8 cellular contexts compared by ENCODE assay signal in the genomic region with DNA sequence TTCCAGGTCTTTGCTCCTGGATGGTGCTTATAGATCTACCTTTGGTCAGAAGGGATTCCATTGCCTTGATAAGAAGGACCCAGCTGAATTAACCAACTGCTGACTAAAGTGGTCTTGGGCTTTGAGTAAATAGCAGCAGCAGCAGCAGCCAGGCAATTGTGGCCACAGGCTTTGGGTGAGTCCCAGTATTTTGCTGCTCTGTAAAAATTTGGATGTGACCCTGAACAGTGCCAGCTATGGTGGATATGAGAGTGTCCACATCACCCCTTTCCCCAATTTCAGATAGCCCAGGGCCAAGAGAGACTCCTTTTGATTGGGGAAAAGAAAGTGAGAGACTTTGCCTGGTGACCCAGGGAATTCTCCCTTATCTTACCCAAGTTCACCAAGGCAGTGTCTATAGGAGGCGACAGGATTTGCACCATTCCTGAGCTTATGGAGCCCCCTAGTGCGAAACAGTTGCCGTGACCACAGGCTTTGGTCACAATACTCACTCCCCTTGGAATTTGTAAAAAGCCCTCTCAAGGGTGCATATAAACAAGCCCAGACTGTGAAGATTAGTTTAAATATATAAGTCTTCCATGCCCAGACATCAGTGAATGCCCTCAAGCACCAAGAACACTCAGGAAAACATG.
A peak's percentile ranks its signal among the peaks of the same experiment; 100 is the strongest.
DNase-seq lines count a peak whose midpoint lies in the region; ATAC-seq and TF ChIP-seq lines count a peak whose summit lies in the region.

No MANE protein-coding gene starts in this region.

- no peak overlapping the region for H3K27ac Mint-ChIP-seq in activated naive CD8-positive, alpha-beta T cell treated with anti-CD3 and anti-CD28 coated beads, Interleukin-2, amount 50 U/mL, for 24 hours
- no peak overlapping the region for H3K27ac Mint-ChIP-seq in activated naive CD8-positive, alpha-beta T cell treated with anti-CD3 and anti-CD28 coated beads for 36 hours
- H3K27ac Mint-ChIP-seq in glutamatergic neuron (ENCODE audit: unreplicated experiment): no peak overlapping the region

- H3K4me1 Mint-ChIP-seq in activated naive CD8-positive, alpha-beta T cell treated with anti-CD3 and anti-CD28 coated beads, Interleukin-2, amount 50 U/mL, for 24 hours: no peaks in the 10 kb centered on the region
- no peaks in the 10 kb centered on the region for H3K4me1 Mint-ChIP-seq in activated naive CD8-positive, alpha-beta T cell treated with anti-CD3 and anti-CD28 coated beads for 36 hours
- no peaks in the 10 kb centered on the region for H3K4me1 Mint-ChIP-seq in glutamatergic neuron (ENCODE audit: low read depth, unreplicated experiment)

- 19% methylated on average over 3 of the region's 3 CpGs for WGBS in esophagus muscularis mucosa

- no peaks in the 10 kb centered on the region for H3K9me3 ChIP-seq in RWPE2 (ENCODE audit: severe bottlenecking)
- H3K9me3 ChIP-seq in esophagus muscularis mucosa: no peaks in the 10 kb centered on the region

- no peaks in the 10 kb centered on the region for H3K4me1 ChIP-seq in RWPE2 (ENCODE audit: insufficient read depth, poor library complexity, severe bottlenecking)
- no peaks in the 10 kb centered on the region for H3K4me1 ChIP-seq in esophagus muscularis mucosa

- H3K27ac ChIP-seq in RWPE2 (ENCODE audit: poor library complexity, severe bottlenecking): no peak overlapping the region
- H3K27ac ChIP-seq in esophagus muscularis mucosa (replicated peaks in 1 of 4): no peak overlapping the region

- no peak overlapping the region for H3K4me3 Mint-ChIP-seq in activated naive CD8-positive, alpha-beta T cell treated with anti-CD3 and anti-CD28 coated beads, Interleukin-2, amount 50 U/mL, for 24 hours
- no peak overlapping the region for H3K4me3 Mint-ChIP-seq in activated naive CD8-positive, alpha-beta T cell treated with anti-CD3 and anti-CD28 coated beads for 36 hours
- no peak overlapping the region for H3K4me3 Mint-ChIP-seq in glutamatergic neuron (ENCODE audit: unreplicated experiment)

- no peak for TF ChIP-seq EP300 in esophagus muscularis mucosa (IDR thresholded peaks at IDR 0.05)

- H3K27me3 ChIP-seq in RWPE2 (ENCODE audit: insufficient read depth, poor library complexity, severe bottlenecking): no peaks in the 10 kb centered on the region
- no peaks in the 10 kb centered on the region for H3K27me3 ChIP-seq in esophagus muscularis mucosa

- peak; percentile 8 for DNase-seq in activated naive CD8-positive, alpha-beta T cell treated with anti-CD3 and anti-CD28 coated beads, Interleukin-2, amount 50 U/mL, for 24 hours
- no peak for DNase-seq in activated naive CD8-positive, alpha-beta T cell treated with anti-CD3 and anti-CD28 coated beads for 36 hours
- no peak for DNase-seq in RWPE2 (ENCODE audit: low spot score)
- peak; percentile 70 for DNase-seq in glutamatergic neuron
- DNase-seq in superior temporal gyrus (ENCODE audit: extremely low spot score): no peak
- DNase-seq in epidermal melanocyte (ENCODE audit: insufficient read length, low spot score): no peak
- no peak for DNase-seq in esophagus muscularis mucosa (ENCODE audit: extremely low spot score)

- ATAC-seq in activated naive CD8-positive, alpha-beta T cell treated with anti-CD3 and anti-CD28 coated beads, Interleukin-2, amount 50 U/mL, for 24 hours: peak; percentile 28
- peak; percentile 56 for ATAC-seq in HG03175 (IDR thresholded peaks at IDR 0.05; ENCODE audit: unreplicated experiment)
- ATAC-seq in RWPE2 (ENCODE audit: low read depth): peak; percentile 84

- TF ChIP-seq POLR2A in esophagus muscularis mucosa (IDR thresholded peaks at IDR 0.05; ENCODE audit: low read depth): no peak

- H3K36me3 Mint-ChIP-seq in activated naive CD8-positive, alpha-beta T cell treated with anti-CD3 and anti-CD28 coated beads, Interleukin-2, amount 50 U/mL, for 24 hours (ENCODE audit: low read depth): no peaks in the 10 kb centered on the region
- H3K36me3 Mint-ChIP-seq in activated naive CD8-positive, alpha-beta T cell treated with anti-CD3 and anti-CD28 coated beads for 36 hours: no peaks in the 10 kb centered on the region
- no peaks in the 10 kb centered on the region for H3K36me3 Mint-ChIP-seq in glutamatergic neuron (ENCODE audit: unreplicated experiment)

- intact Hi-C loops in esophagus muscularis mucosa (cut with DNase I): no loop called here

- peaks cover 10% of the 10 kb centered on the region for H3K9me3 Mint-ChIP-seq in activated naive CD8-positive, alpha-beta T cell treated with anti-CD3 and anti-CD28 coated beads, Interleukin-2, amount 50 U/mL, for 24 hours
- H3K9me3 Mint-ChIP-seq in activated naive CD8-positive, alpha-beta T cell treated with anti-CD3 and anti-CD28 coated beads for 36 hours: peaks cover 8% of the 10 kb centered on the region
- H3K9me3 Mint-ChIP-seq in glutamatergic neuron (ENCODE audit: unreplicated experiment): no peaks in the 10 kb centered on the region

- TF ChIP-seq CTCF in RWPE2 (IDR thresholded peaks at IDR 0.05; ENCODE audit: poor library complexity, severe bottlenecking) (peak; percentile 50), glutamatergic neuron (IDR thresholded peaks at IDR 0.05; ENCODE audit: partially characterized antibody, unreplicated experiment) (peak; percentile 52), esophagus muscularis mucosa (IDR thresholded peaks at IDR 0.05) (no peak)

- H3K4me3 ChIP-seq in RWPE2 (ENCODE audit: severe bottlenecking): no peak overlapping the region
- H3K4me3 ChIP-seq in esophagus muscularis mucosa: no peak overlapping the region

- no peaks in the 10 kb centered on the region for H3K36me3 ChIP-seq in RWPE2 (ENCODE audit: low read depth)
- no peaks in the 10 kb centered on the region for H3K36me3 ChIP-seq in esophagus muscularis mucosa

- H3K27me3 Mint-ChIP-seq in activated naive CD8-positive, alpha-beta T cell treated with anti-CD3 and anti-CD28 coated beads, Interleukin-2, amount 50 U/mL, for 24 hours: no peaks in the 10 kb centered on the region
- peaks cover 5% of the 10 kb centered on the region for H3K27me3 Mint-ChIP-seq in activated naive CD8-positive, alpha-beta T cell treated with anti-CD3 and anti-CD28 coated beads for 36 hours
- H3K27me3 Mint-ChIP-seq in glutamatergic neuron (ENCODE audit: unreplicated experiment): no peaks in the 10 kb centered on the region

Comparison
In these comparisons a context has a peak if more than half of its experiments do, and no peak if none do; other contexts are left out.
1. DNase-seq: peak in activated naive CD8-positive, alpha-beta T cell treated with anti-CD3 and anti-CD28 coated beads, Interleukin-2, amount 50 U/mL, for 24 hours (single experiment) and glutamatergic neuron (single experiment); none in activated naive CD8-positive, alpha-beta T cell treated with anti-CD3 and anti-CD28 coated beads for 36 hours (single experiment), RWPE2 (single experiment), superior temporal gyrus (single experiment), epidermal melanocyte (single experiment) and esophagus muscularis mucosa (single experiment).
2. ATAC-seq: peak in every context shown above with its lines; median percentile 84 in RWPE2; 56 in HG03175; 28 in activated naive CD8-positive, alpha-beta T cell treated with anti-CD3 and anti-CD28 coated beads, Interleukin-2, amount 50 U/mL, for 24 hours.
3. CTCF ChIP-seq: peak in RWPE2 (single experiment) and glutamatergic neuron (single experiment); none in esophagus muscularis mucosa (0 of 3).